11 cellular contexts compared by ENCODE assay signal in genomic region chr1:66258404-66259105, GRCh38.
DNase-seq lines count a peak whose midpoint lies in the region; ATAC-seq and TF ChIP-seq lines count a peak whose summit lies in the region.
"Had no signal": no experiment of that assay in that cellular context is flagged by ENCODE, and none has a peak within 500 bp of the region (broad histone marks: within the 10 kb centered on the region; RNA-seq: fewer than 3 reads in every experiment).

No MANE protein-coding gene starts in this region.

- CTCF ChIA-PET in activated naive CD4-positive, alpha-beta T cell treated with anti-CD3 and anti-CD28 coated beads for 36 hours (lab: Charles Lee): interaction anchor here (0.7 to 21.6 kb wide), 10 partner anchors 11 to 186 kb away, joined by 3 to 474 read pairs (median 5); no protein-coding TSS in a partner anchor
- CTCF ChIA-PET in activated CD4-positive, alpha-beta memory T cell treated with anti-CD3 and anti-CD28 coated beads, Interleukin-2, amount 10 ng/mL, durations not matched to agents 7 days and 5 days (lab: Charles Lee): interaction anchor here (2.3 to 19.7 kb wide), 4 partner anchors 11 to 186 kb away, joined by 8 to 422 read pairs (median 10); no protein-coding TSS in a partner anchor
- CTCF ChIA-PET in A673 (lab: Charles Lee): no interaction called here

- H3K36me3 Mint-ChIP-seq in activated naive CD4-positive, alpha-beta T cell treated with anti-CD3 and anti-CD28 coated beads for 36 hours (ENCODE audit: low read depth): no peaks in the 10 kb centered on the region
- H3K36me3 Mint-ChIP-seq in activated CD4-positive, alpha-beta memory T cell treated with anti-CD3 and anti-CD28 coated beads, Interleukin-2, amount 10 ng/mL, durations not matched to agents 7 days and 5 days (ENCODE audit: low read depth): peaks cover 13% of the 10 kb centered on the region

- no peak overlapping the region for H3K27ac ChIP-seq in thyroid gland
- no peak overlapping the region for H3K27ac ChIP-seq in A673 (ENCODE audit: low read depth, low read length, poor library complexity, severe bottlenecking)
- H3K27ac ChIP-seq in aorta (ENCODE audit: low read depth in 1 of 2, low read length in 2 of 2): no peak overlapping the region
- H3K27ac ChIP-seq: HL-60 had no signal

- H3K36me3 ChIP-seq in thyroid gland: no peaks in the 10 kb centered on the region
- H3K36me3 ChIP-seq in mucosa of descending colon (ENCODE audit: low read depth): no peaks in the 10 kb centered on the region
- H3K36me3 ChIP-seq in A673 (ENCODE audit: insufficient read depth, low read length, poor library complexity, severe bottlenecking): no peaks in the 10 kb centered on the region
- no peaks in the 10 kb centered on the region for H3K36me3 ChIP-seq in aorta (ENCODE audit: control insufficient read depth in 1 of 2, insufficient read depth in 2 of 2, low read length in 1 of 2)

- H3K27me3 Mint-ChIP-seq in activated naive CD4-positive, alpha-beta T cell treated with anti-CD3 and anti-CD28 coated beads for 36 hours (ENCODE audit: low read depth): no peaks in the 10 kb centered on the region
- no peaks in the 10 kb centered on the region for H3K27me3 Mint-ChIP-seq in activated CD4-positive, alpha-beta memory T cell treated with anti-CD3 and anti-CD28 coated beads, Interleukin-2, amount 10 ng/mL, durations not matched to agents 7 days and 5 days

- H3K9me3 ChIP-seq in thyroid gland (no peaks in the 10 kb centered on the region), mucosa of descending colon (no peaks in the 10 kb centered on the region), A673 (ENCODE audit: low read depth, low read length, poor library complexity, severe bottlenecking) (no peaks in the 10 kb centered on the region), aorta (ENCODE audit: control insufficient read depth, low read length) (no peaks in the 10 kb centered on the region)

- TF ChIP-seq POLR2A in thyroid gland (IDR thresholded peaks at IDR 0.05): no peak

- TF ChIP-seq CTCF in thyroid gland (IDR thresholded peaks at IDR 0.05) (no peak), mucosa of descending colon (IDR thresholded peaks at IDR 0.05) (no peak), A673 (conservative IDR thresholded peaks at IDR 0.05; ENCODE audit: low read depth, low read length) (no peak)

- intact Hi-C loops in activated naive CD4-positive, alpha-beta T cell treated with anti-CD3 and anti-CD28 coated beads for 36 hours (cut with micrococcal nuclease): loop anchor here (1.0 to 2.0 kb wide), 11 partner anchors 11 to 900 kb away; no protein-coding TSS in a partner anchor
- intact Hi-C loops in thyroid gland (cut with DNase I): loop anchor here (10.0 kb wide), 1 partner anchor 466 kb away; no protein-coding TSS in a partner anchor
- intact Hi-C loops in mucosa of descending colon (cut with DNase I, micrococcal nuclease): no loop called here
- intact Hi-C loops in A673 (cut with micrococcal nuclease; ENCODE audit: unreplicated experiment): no loop called here
- intact Hi-C loops in aorta (cut with DNase I): loop anchor here (10.0 kb wide), 2 partner anchors 246 to 466 kb away; no protein-coding TSS in a partner anchor

- H3K4me3 ChIP-seq in thyroid gland (replicated peaks in 1 of 3) (no peak overlapping the region), mucosa of descending colon (no peak overlapping the region), A673 (ENCODE audit: low read depth, low read length, poor library complexity, severe bottlenecking) (no peak overlapping the region), aorta (ENCODE audit: low read length in 2 of 2) (no peak overlapping the region)

- no peaks in the 10 kb centered on the region for H3K27me3 ChIP-seq in thyroid gland
- H3K27me3 ChIP-seq in A673 (replicated peaks; ENCODE audit: insufficient read depth, low read depth, low read length, poor library complexity): no peaks in the 10 kb centered on the region
- H3K27me3 ChIP-seq in aorta (ENCODE audit: control insufficient read depth in 1 of 2, insufficient read depth in 2 of 2, low read length in 1 of 2): no peaks in the 10 kb centered on the region

- H3K4me1 ChIP-seq in thyroid gland: no peaks in the 10 kb centered on the region
- H3K4me1 ChIP-seq in mucosa of descending colon (ENCODE audit: low read depth): peaks cover 8% of the 10 kb centered on the region
- peaks cover 8% of the 10 kb centered on the region for H3K4me1 ChIP-seq in A673 (ENCODE audit: insufficient read depth, low read length, poor library complexity, severe bottlenecking)
- no peaks in the 10 kb centered on the region for H3K4me1 ChIP-seq in aorta (ENCODE audit: control insufficient read depth in 1 of 2, insufficient read depth in 2 of 2, low read length in 2 of 2)

- peak; percentile 43 for DNase-seq in activated naive CD4-positive, alpha-beta T cell treated with anti-CD3 and anti-CD28 coated beads for 36 hours
- DNase-seq in activated naive CD4-positive, alpha-beta T cell treated with Interleukin-2 at 50 U/mL for 16 hours: no peak
- DNase-seq in activated CD4-positive, alpha-beta memory T cell treated with anti-CD3 and anti-CD28 coated beads, Interleukin-2, amount 10 ng/mL, durations not matched to agents 7 days and 5 days: no peak
- DNase-seq in thyroid gland: peak; percentile 26 to 33
- DNase-seq in mucosa of descending colon: no peak
- DNase-seq in A673 (ENCODE audit: low spot score): no peak
- no peak for DNase-seq in aorta
- DNase-seq: effector CD4-positive, alpha-beta T cell; NCI-H187 had no signal

- H3K4me1 Mint-ChIP-seq in activated naive CD4-positive, alpha-beta T cell treated with anti-CD3 and anti-CD28 coated beads for 36 hours (ENCODE audit: low read depth): peaks cover 84% of the 10 kb centered on the region
- peaks cover 74% of the 10 kb centered on the region for H3K4me1 Mint-ChIP-seq in activated CD4-positive, alpha-beta memory T cell treated with anti-CD3 and anti-CD28 coated beads, Interleukin-2, amount 10 ng/mL, durations not matched to agents 7 days and 5 days

- 35 to 42% methylated on average over 4 of the region's 4 CpGs for WGBS in thyroid gland, 2 donors
- 74 to 76% methylated on average over 4 of the region's 4 CpGs for WGBS in aorta, 2 donors

- POLR2A ChIA-PET in activated CD4-positive, alpha-beta memory T cell treated with anti-CD3 and anti-CD28 coated beads, Interleukin-2, amount 10 ng/mL, durations not matched to agents 7 days and 5 days (lab: Charles Lee): interaction anchor here (2.0 kb wide), 2 partner anchors 73 to 78 kb away, joined by 6 to 7 read pairs; no protein-coding TSS in a partner anchor
- POLR2A ChIA-PET in A673 (lab: Charles Lee; ENCODE audit: low non-redundant PET): no interaction called here

- peak overlapping the region; percentile 3 for H3K27ac Mint-ChIP-seq in activated naive CD4-positive, alpha-beta T cell treated with anti-CD3 and anti-CD28 coated beads for 36 hours
- H3K27ac Mint-ChIP-seq in activated CD4-positive, alpha-beta memory T cell treated with anti-CD3 and anti-CD28 coated beads, Interleukin-2, amount 10 ng/mL, durations not matched to agents 7 days and 5 days: peak overlapping the region; percentile 21

- H3K4me3 Mint-ChIP-seq in activated naive CD4-positive, alpha-beta T cell treated with anti-CD3 and anti-CD28 coated beads for 36 hours: no peak overlapping the region
- no peak overlapping the region for H3K4me3 Mint-ChIP-seq in activated CD4-positive, alpha-beta memory T cell treated with anti-CD3 and anti-CD28 coated beads, Interleukin-2, amount 10 ng/mL, durations not matched to agents 7 days and 5 days

- no peaks in the 10 kb centered on the region for H3K9me3 Mint-ChIP-seq in activated naive CD4-positive, alpha-beta T cell treated with anti-CD3 and anti-CD28 coated beads for 36 hours
- no peaks in the 10 kb centered on the region for H3K9me3 Mint-ChIP-seq in activated CD4-positive, alpha-beta memory T cell treated with anti-CD3 and anti-CD28 coated beads, Interleukin-2, amount 10 ng/mL, durations not matched to agents 7 days and 5 days

- BruUV-seq in A673 (replicated peaks; lab: Mats Ljungman, UMichigan): no TSS peak

- peak; percentile 72 for ATAC-seq in HG02885 (IDR thresholded peaks at IDR 0.05; ENCODE audit: poor library complexity, unreplicated experiment)
- no peak for ATAC-seq in mucosa of descending colon
- ATAC-seq in aorta (ENCODE audit: low FRiP score): no peak

Comparison
In these comparisons a context has a peak if more than half of its experiments do, and no peak if none do; other contexts are left out.
1. DNase-seq: peak in activated naive CD4-positive, alpha-beta T cell treated with anti-CD3 and anti-CD28 coated beads for 36 hours (single experiment) and thyroid gland (2 of 2); none in activated naive CD4-positive, alpha-beta T cell treated with Interleukin-2 at 50 U/mL for 16 hours (single experiment), activated CD4-positive, alpha-beta memory T cell treated with anti-CD3 and anti-CD28 coated beads, Interleukin-2, amount 10 ng/mL, durations not matched to agents 7 days and 5 days (single experiment), mucosa of descending colon (0 of 3), A673 (single experiment) and aorta (0 of 2).
2. intact Hi-C loops: an anchor here in activated naive CD4-positive, alpha-beta T cell treated with anti-CD3 and anti-CD28 coated beads for 36 hours (1.0 to 2.0 kb wide), thyroid gland (10.0 kb wide) and aorta (10.0 kb wide); none called in mucosa of descending colon and A673.